In genomic region chr14:100306256-100306505, GRCh38 we compare ENCODE assay signal across 8 cellular contexts. TPM values are rescaled to one million over a fixed set of nuclear protein-coding genes. Genes with fewer than 3 reads are reported as not detected.
DNase-seq lines count a peak whose midpoint lies in the region; ATAC-seq, FAIRE-seq and TF ChIP-seq lines count a peak whose summit lies in the region.

SLC25A29 (minus strand) TSS chr14:100306444; CDS start chr14:100306232, 212 bp downstream.

- ATAC-seq in activated CD8-positive, alpha-beta T cell treated with anti-CD3 and anti-CD28 coated beads, Interleukin-2, amount 10 ng/mL, durations not matched to agents 7 days and 5 days, result no peak
- no peak for ATAC-seq in left ventricle myocardium superior
- no peak for ATAC-seq in HG03460 (IDR thresholded peaks at IDR 0.05; ENCODE audit: unreplicated experiment)

- TF ChIP-seq CTCF in GM10248 (IDR thresholded peaks at IDR 0.05; ENCODE audit: control extremely low read depth, extremely low read depth, low read depth, missing control alignments), result no peak

- DNase-seq in H54 (ENCODE audit: insufficient read length, low spot score) (no peak), left ventricle myocardium superior (no peak), skeletal muscle cell (ENCODE audit: low read depth) (no peak), GM10248 (ENCODE audit: extremely low spot score) (no peak), T-helper 9 cell (no peak), NCI-H1694 treated with DMSO at 0.1 percent for 48 hours (lab: John Stamatoyannopoulos, UW) (no peak)
- DNase-seq in activated CD8-positive, alpha-beta T cell treated with anti-CD3 and anti-CD28 coated beads, Interleukin-2, amount 10 ng/mL, durations not matched to agents 7 days and 5 days, result no peak

- intact Hi-C loops in left ventricle myocardium superior (cut with micrococcal nuclease), result no loop called here

- no peaks in the 10 kb centered on the region for H3K36me3 Mint-ChIP-seq in activated CD8-positive, alpha-beta T cell treated with anti-CD3 and anti-CD28 coated beads, Interleukin-2, amount 10 ng/mL, durations not matched to agents 7 days and 5 days (ENCODE audit: low read depth)

- TF ChIP-seq POLR2A in H54 (IDR thresholded peaks at IDR 0.05; ENCODE audit: low read depth, low read length), result peak; percentile 23

- CTCF ChIA-PET in activated CD8-positive, alpha-beta T cell treated with anti-CD3 and anti-CD28 coated beads, Interleukin-2, amount 10 ng/mL, durations not matched to agents 7 days and 5 days (lab: Charles Lee), result no interaction called here
- CTCF ChIA-PET in GM10248 (lab: Yijun Ruan, JAX), result no interaction called here

- FAIRE-seq in H54 (lab: Jason Lieb, UNC), result no peak

- POLR2A ChIA-PET in activated CD8-positive, alpha-beta T cell treated with anti-CD3 and anti-CD28 coated beads, Interleukin-2, amount 10 ng/mL, durations not matched to agents 7 days and 5 days (lab: Charles Lee), result no interaction called here
- POLR2A ChIA-PET in GM10248 (lab: Yijun Ruan, JAX), result no interaction called here

- H3K27me3 Mint-ChIP-seq in activated CD8-positive, alpha-beta T cell treated with anti-CD3 and anti-CD28 coated beads, Interleukin-2, amount 10 ng/mL, durations not matched to agents 7 days and 5 days (ENCODE audit: low read depth), result peaks cover 27% of the 10 kb centered on the region

- H3K4me3 Mint-ChIP-seq in activated CD8-positive, alpha-beta T cell treated with anti-CD3 and anti-CD28 coated beads, Interleukin-2, amount 10 ng/mL, durations not matched to agents 7 days and 5 days, result peak within 1 kb of the TSS; percentile 81

- no peaks in the 10 kb centered on the region for H3K9me3 Mint-ChIP-seq in activated CD8-positive, alpha-beta T cell treated with anti-CD3 and anti-CD28 coated beads, Interleukin-2, amount 10 ng/mL, durations not matched to agents 7 days and 5 days (ENCODE audit: insufficient read depth)

- peak within 1 kb of the TSS; percentile 84 for H3K4me3 ChIP-seq in skeletal muscle cell (ENCODE audit: low read depth, low read length)

- peak within 1 kb of the TSS; percentile 77 for H3K27ac Mint-ChIP-seq in activated CD8-positive, alpha-beta T cell treated with anti-CD3 and anti-CD28 coated beads, Interleukin-2, amount 10 ng/mL, durations not matched to agents 7 days and 5 days

- H3K4me1 Mint-ChIP-seq in activated CD8-positive, alpha-beta T cell treated with anti-CD3 and anti-CD28 coated beads, Interleukin-2, amount 10 ng/mL, durations not matched to agents 7 days and 5 days (ENCODE audit: low read depth), result peaks cover 31% of the 10 kb centered on the region

RNA-seq across cellular contexts. Expression of gene SLC25A29, which starts in this region (rescaled TPM):
- 10 to 100 TPM; 29.7 to 29.9 TPM for total RNA-seq in activated CD8-positive, alpha-beta T cell treated with anti-CD3 and anti-CD28 coated beads, Interleukin-2, amount 10 ng/mL, durations not matched to agents 7 days and 5 days
- 16.5 TPM for total RNA-seq in left ventricle myocardium superior
